In the genomic region with DNA sequence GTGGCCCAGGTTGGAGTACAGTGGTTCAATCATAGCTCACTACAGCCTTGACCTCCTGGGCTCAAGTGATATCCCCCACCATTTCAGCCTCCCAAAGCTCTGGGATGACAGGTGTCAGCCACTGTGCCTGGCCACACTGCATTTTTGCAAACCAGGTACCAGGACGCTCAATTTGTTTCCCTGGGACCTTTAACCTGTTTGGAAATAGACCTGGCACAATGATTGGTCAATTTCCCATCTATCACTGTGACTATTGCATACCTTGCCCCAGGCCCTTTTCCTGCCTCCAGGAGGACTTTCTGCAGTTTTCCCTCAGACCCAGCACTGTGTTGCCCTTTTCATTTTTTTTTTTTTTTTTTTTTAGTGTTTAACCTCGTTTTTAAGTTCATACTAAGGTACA, we compare ENCODE assay signal across 24 cellular contexts. TPM values are rescaled to one million over a fixed set of nuclear protein-coding genes. Genes with fewer than 3 reads are reported as not detected.
DNase-seq lines count a peak whose midpoint lies in the region; ATAC-seq and TF ChIP-seq lines count a peak whose summit lies in the region.
"Had no signal": no experiment of that assay in that cellular context is flagged by ENCODE, and none has a peak within 500 bp of the region (broad histone marks: within the 10 kb centered on the region; RNA-seq: fewer than 3 reads in every experiment).

No MANE protein-coding gene starts in this region.

- no peak overlapping the region for H3K9ac ChIP-seq in neural progenitor cell
- H3K9ac ChIP-seq: BLaER1 treated with 17β-estradiol and CSF1 and Interleukin-3, amounts not matched to agents 10 nM and 100 nM; GM23248 had no signal

- H3K27me3 ChIP-seq in neural progenitor cell = peaks cover 13% of the 10 kb centered on the region
- H3K27me3 ChIP-seq: BLaER1 treated with 17β-estradiol and CSF1 and Interleukin-3, amounts not matched to agents 10 nM and 100 nM; SJCRH30 had no signal

- H3K27ac Mint-ChIP-seq in glutamatergic neuron (ENCODE audit: unreplicated experiment) (peak overlapping the region; percentile 17), neural progenitor cell (peak overlapping the region; percentile 53)
- H3K27ac Mint-ChIP-seq: CD8-positive, alpha-beta T cell had no signal

- peaks cover 6% of the 10 kb centered on the region for H3F3A ChIP-seq in neural progenitor cell (ENCODE audit: low read depth)

- no peaks in the 10 kb centered on the region for H3K36me3 Mint-ChIP-seq in glutamatergic neuron (ENCODE audit: unreplicated experiment)
- H3K36me3 Mint-ChIP-seq in neural progenitor cell = no peaks in the 10 kb centered on the region
- H3K36me3 Mint-ChIP-seq: CD8-positive, alpha-beta T cell had no signal

- H3K27ac ChIP-seq in neural progenitor cell = no peak overlapping the region
- H3K27ac ChIP-seq: 22Rv1; BLaER1 treated with 17β-estradiol and CSF1 and Interleukin-3, amounts not matched to agents 10 nM and 100 nM; GM23248; HL-60; SJCRH30 had no signal

- no peak overlapping the region for H2AFZ ChIP-seq in neural progenitor cell (replicated peaks)
- H2AFZ ChIP-seq: GM23248 had no signal

- H3K4me3 Mint-ChIP-seq in glutamatergic neuron (ENCODE audit: unreplicated experiment) (no peak overlapping the region), neural progenitor cell (no peak overlapping the region)
- H3K4me3 Mint-ChIP-seq: CD8-positive, alpha-beta T cell had no signal

- H3K9me3 ChIP-seq in neural progenitor cell (ENCODE audit: low read depth) = no peaks in the 10 kb centered on the region
- H3K9me3 ChIP-seq: BLaER1 treated with 17β-estradiol and CSF1 and Interleukin-3, amounts not matched to agents 10 nM and 100 nM; SJCRH30 had no signal

- H3K9me3 Mint-ChIP-seq in glutamatergic neuron (ENCODE audit: unreplicated experiment) = peaks cover 3% of the 10 kb centered on the region
- H3K9me3 Mint-ChIP-seq in neural progenitor cell = peaks cover 2% of the 10 kb centered on the region
- H3K9me3 Mint-ChIP-seq: CD8-positive, alpha-beta T cell had no signal

- no peaks in the 10 kb centered on the region for H3K36me3 ChIP-seq in neural progenitor cell
- H3K36me3 ChIP-seq: BLaER1 treated with 17β-estradiol and CSF1 and Interleukin-3, amounts not matched to agents 10 nM and 100 nM; SJCRH30 had no signal

- peaks cover 6% of the 10 kb centered on the region for H3K4me1 ChIP-seq in neural progenitor cell
- H3K4me1 ChIP-seq: BLaER1 treated with 17β-estradiol and CSF1 and Interleukin-3, amounts not matched to agents 10 nM and 100 nM; SJCRH30 had no signal

- DNase-seq in SIG-M5 treated with dmso at 0.1 percent for 504 hours (lab: John Stamatoyannopoulos, UW; ENCODE audit: unreplicated experiment) (peak; percentile 18), SIG-M5 (lab: John Stamatoyannopoulos, UW) (no peak), M059J (ENCODE audit: low read depth) (peak; percentile 45), glutamatergic neuron (no peak), neural progenitor cell (ENCODE audit: low spot score) (no peak), ecto neural progenitor cell (ENCODE audit: low spot score) (no peak), NCI-H510A treated with DMSO at 0.1 percent for 48 hours (lab: John Stamatoyannopoulos, UW) (no peak)
- DNase-seq: ACHN; Calu3; CD8-positive, alpha-beta T cell; DMS153; GM23248; KBM-7; NCI-H1694; NCI-H2081; NCI-H2171; NCI-H345; NCI-H526; SJCRH30 had no signal

- H3K27me3 Mint-ChIP-seq in glutamatergic neuron (ENCODE audit: unreplicated experiment) (peaks cover 3% of the 10 kb centered on the region), neural progenitor cell (ENCODE audit: insufficient read depth, low read depth) (peaks cover 5% of the 10 kb centered on the region)

- H4K20me1 ChIP-seq in neural progenitor cell (ENCODE audit: low read depth) = peaks cover 14% of the 10 kb centered on the region
- H4K20me1 ChIP-seq: BLaER1 treated with 17β-estradiol and CSF1 and Interleukin-3, amounts not matched to agents 10 nM and 100 nM had no signal

- no peak for TF ChIP-seq CTCF in glutamatergic neuron (IDR thresholded peaks at IDR 0.05; ENCODE audit: partially characterized antibody, unreplicated experiment)
- no peak for TF ChIP-seq CTCF in neural progenitor cell (IDR thresholded peaks at IDR 0.05)

- no peaks in the 10 kb centered on the region for H3K79me2 ChIP-seq in neural progenitor cell (ENCODE audit: low read depth)

- no peak overlapping the region for H3K4me2 ChIP-seq in neural progenitor cell
- H3K4me2 ChIP-seq: BLaER1 treated with 17β-estradiol and CSF1 and Interleukin-3, amounts not matched to agents 10 nM and 100 nM had no signal

- H3K4me1 Mint-ChIP-seq in glutamatergic neuron (ENCODE audit: low read depth, unreplicated experiment) (peaks cover 3% of the 10 kb centered on the region), neural progenitor cell (peaks cover 33% of the 10 kb centered on the region)

- no peak for ATAC-seq in HG03571 (IDR thresholded peaks at IDR 0.05; ENCODE audit: unreplicated experiment)
- ATAC-seq: CD8-positive, alpha-beta T cell had no signal

- H3K4me3 ChIP-seq in neural progenitor cell = no peak overlapping the region
- H3K4me3 ChIP-seq: BLaER1 treated with 17β-estradiol and CSF1 and Interleukin-3, amounts not matched to agents 10 nM and 100 nM; GM23248; SJCRH30 had no signal

RNA-seq across cellular contexts. Expression of a gene that starts 11.1 kb away (rescaled TPM):
- 22.4 and 29.3 TPM in 2 replicates for total RNA-seq in M059J (2014; rRNA removed; shearing (Covaris generic))
- total RNA-seq in glutamatergic neuron (ENCODE audit: unreplicated experiment) (473 TPM), neural progenitor cell (ENCODE audit: low replicate concordance) (81.7 and 127 TPM in 2 replicates)

RNA-seq across cellular contexts. Expression of a gene that starts 19.0 kb away (rescaled TPM):
- total RNA-seq in M059J (2014; rRNA removed; shearing (Covaris generic)) = 0.10 and 0.49 TPM in 2 replicates
- total RNA-seq in glutamatergic neuron (ENCODE audit: unreplicated experiment) = 0.61 TPM
- 0.30 and 0.68 TPM in 2 replicates for total RNA-seq in neural progenitor cell (ENCODE audit: low replicate concordance)
- total RNA-seq: GM23248, OCI-LY7 had no signal

RNA-seq across cellular contexts. Expression of a gene that starts 33.3 kb away (rescaled TPM):
- 0.20 TPM in 1 of 2 replicates, not detected in the other for total RNA-seq in M059J (2014; rRNA removed; shearing (Covaris generic))
- total RNA-seq in glutamatergic neuron (ENCODE audit: unreplicated experiment) = not detected
- 2.7 and 17.6 TPM in 2 replicates for total RNA-seq in neural progenitor cell (ENCODE audit: low replicate concordance)
- total RNA-seq: CD8-positive, alpha-beta T cell; GM23248; OCI-LY7; SJCRH30 had no signal

RNA-seq across cellular contexts. Expression of a gene that starts 33.7 kb away (rescaled TPM):
- total RNA-seq in M059J (2014; rRNA removed; shearing (Covaris generic)) = 7.9 and 8.9 TPM in 2 replicates
- total RNA-seq in glutamatergic neuron (ENCODE audit: unreplicated experiment) (0.71 TPM), neural progenitor cell (ENCODE audit: low replicate concordance) (0.81 TPM in 1 of 2 replicates, not detected in the other)
- total RNA-seq: SJCRH30 had no signal

RNA-seq across cellular contexts. Expression of a gene that starts 45.1 kb away (rescaled TPM):
- not detected in 2 replicates for total RNA-seq in M059J (2014; rRNA removed; shearing (Covaris generic))
- total RNA-seq in glutamatergic neuron (ENCODE audit: unreplicated experiment) (0.10 TPM), neural progenitor cell (ENCODE audit: low replicate concordance) (0.07 TPM in 1 of 2 replicates, not detected in the other)
- total RNA-seq: Calu3, GM23248 had no signal

Comparison
In these comparisons a context has a peak if more than half of its experiments do, and no peak if none do; other contexts are left out.
1. DNase-seq: peak in SIG-M5 treated with dmso at 0.1 percent for 504 hours (single experiment) and M059J (single experiment); none in SIG-M5 (single experiment), glutamatergic neuron (single experiment), neural progenitor cell (single experiment), ecto neural progenitor cell (single experiment) and NCI-H510A treated with DMSO at 0.1 percent for 48 hours (single experiment).